1 cellular context compared by ENCODE assay signal in genomic region chr15:94239474-94239873, GRCh38.
TF ChIP-seq lines count a peak whose summit lies in the region.

No MANE protein-coding gene starts in this region.

TF ChIP-seq in HepG2, 621 proteins besides CTCF, POLR2A, EP300 and RAD21:
- TF ChIP-seq DMTF1 (CRISPR knock-in tag; IDR thresholded peaks at IDR 0.05): no peak
- no peak for TF ChIP-seq YEATS2 (CRISPR knock-in tag; IDR thresholded peaks at IDR 0.05; ENCODE audit: borderline replicate concordance)
- no peak for TF ChIP-seq CEBPZ (IDR thresholded peaks at IDR 0.05; ENCODE audit: low read length)
